18 cellular contexts compared by ENCODE assay signal in genomic region chr11:64248578-64248977, GRCh38. TPM values are rescaled to one million over a fixed set of nuclear protein-coding genes. Genes with fewer than 3 reads are reported as not detected.
DNase-seq lines count a peak whose midpoint lies in the region; ATAC-seq and TF ChIP-seq lines count a peak whose summit lies in the region.
"Had no signal": no experiment of that assay in that cellular context is flagged by ENCODE, and none has a peak within 500 bp of the region (broad histone marks: within the 10 kb centered on the region; RNA-seq: fewer than 3 reads in every experiment).

No MANE protein-coding gene starts in this region.

- H3K27me3 ChIP-seq in RWPE2 (ENCODE audit: insufficient read depth, poor library complexity, severe bottlenecking) = no peaks in the 10 kb centered on the region
- no peaks in the 10 kb centered on the region for H3K27me3 ChIP-seq in skeletal muscle tissue (ENCODE audit: control insufficient read depth in 3 of 3, insufficient read depth in 3 of 3, low read length in 3 of 3)
- H3K27me3 ChIP-seq: testis had no signal

- H3K4me3 Mint-ChIP-seq in endothelial cell (ENCODE audit: unreplicated experiment) = peak overlapping the region; percentile 86

- H3K36me3 ChIP-seq in RWPE2 (ENCODE audit: low read depth) = peaks cover 22% of the 10 kb centered on the region
- H3K36me3 ChIP-seq in skeletal muscle tissue (ENCODE audit: control insufficient read depth in 3 of 3, insufficient read depth in 3 of 3, low read length in 3 of 3) = peaks cover 1 to 5% (median 2%) of the 10 kb centered on the region in 3 donors

- peak overlapping the region; percentile 36 for H3K27ac Mint-ChIP-seq in endothelial cell (ENCODE audit: unreplicated experiment)

- peak; percentile 29 for DNase-seq in NCI-H82 (lab: John Stamatoyannopoulos, UW)
- DNase-seq in NCI-H82 treated with DMSO at 0.1 percent for 48 hours (lab: John Stamatoyannopoulos, UW; ENCODE audit: unreplicated experiment) = no peak
- no peak for DNase-seq in RWPE2 (ENCODE audit: low spot score)
- DNase-seq in endothelial cell (ENCODE audit: low spot score) = no peak
- no peak for DNase-seq in NCI-H128 (lab: John Stamatoyannopoulos, UW; ENCODE audit: unreplicated experiment)
- DNase-seq: activated CD4-positive, alpha-beta T cell treated with anti-CD3 and anti-CD28 coated beads for 48 hours; immature natural killer cell; MM.1S; NCI-H2029; NCI-H69; nucleus accumbens; stimulated activated CD4-positive, alpha-beta T cell treated with anti-CD3 and anti-CD28 coated beads, Interleukin-2, amount 100 ng/mL, for 48 hours; testis had no signal

- peaks cover 6% of the 10 kb centered on the region for H3K27me3 Mint-ChIP-seq in endothelial cell (ENCODE audit: unreplicated experiment)

- peaks cover 8% of the 10 kb centered on the region for H3K4me1 ChIP-seq in RWPE2 (ENCODE audit: insufficient read depth, poor library complexity, severe bottlenecking)
- H3K4me1 ChIP-seq in skeletal muscle tissue (ENCODE audit: control insufficient read depth in 3 of 3, insufficient read depth in 3 of 3, low read length in 3 of 3) = peaks cover 53 to 67% (median 57%) of the 10 kb centered on the region in 3 donors

- peaks cover 7% of the 10 kb centered on the region for H3K36me3 Mint-ChIP-seq in endothelial cell (ENCODE audit: low read depth, unreplicated experiment)
- H3K36me3 Mint-ChIP-seq: immature natural killer cell had no signal

- ATAC-seq in RWPE2 (ENCODE audit: low read depth) (no peak), HG02642 (IDR thresholded peaks at IDR 0.05; ENCODE audit: poor library complexity, unreplicated experiment) (no peak), GM18517 (IDR thresholded peaks at IDR 0.05; ENCODE audit: unreplicated experiment) (no peak)
- ATAC-seq: sciatic nerve had no signal

- no peaks in the 10 kb centered on the region for H3K9me3 Mint-ChIP-seq in endothelial cell (ENCODE audit: unreplicated experiment)
- H3K9me3 Mint-ChIP-seq: immature natural killer cell; T-helper 2 cell treated with Interferon-gamma antibody and Interleukin-4, amounts not matched to agents 5 μg/mL and 100 μg/mL, for 36 hours had no signal

- TF ChIP-seq CTCF in RWPE2 (IDR thresholded peaks at IDR 0.05; ENCODE audit: poor library complexity, severe bottlenecking) (no peak), endothelial cell (IDR thresholded peaks at IDR 0.05; ENCODE audit: unreplicated experiment) (no peak)

- H3K4me3 ChIP-seq in RWPE2 (ENCODE audit: severe bottlenecking) (no peak overlapping the region), skeletal muscle tissue (ENCODE audit: low read length in 3 of 3) (no peak overlapping the region)
- H3K4me3 ChIP-seq: testis had no signal

- H3K27ac ChIP-seq in RWPE2 (ENCODE audit: poor library complexity, severe bottlenecking) (peak overlapping the region; percentile 98), skeletal muscle tissue (ENCODE audit: low read depth, low read length) (no peak overlapping the region)

- no peaks in the 10 kb centered on the region for H3K9me3 ChIP-seq in RWPE2 (ENCODE audit: severe bottlenecking)
- no peaks in the 10 kb centered on the region for H3K9me3 ChIP-seq in skeletal muscle tissue (ENCODE audit: control insufficient read depth in 3 of 3, low read length in 3 of 3)
- H3K9me3 ChIP-seq: testis had no signal

- H3K9ac ChIP-seq in skeletal muscle tissue (ENCODE audit: low read depth in 1 of 3, low read length in 3 of 3) = peak overlapping the region in 2 of 3 donors; percentile 45 to 48

- peaks cover 26% of the 10 kb centered on the region for H3K4me1 Mint-ChIP-seq in endothelial cell (ENCODE audit: unreplicated experiment)

RNA-seq across cellular contexts. Expression of gene PPP1R14B, which starts 1.8 kb away (rescaled TPM):
- total RNA-seq in endothelial cell (ENCODE audit: unreplicated experiment) (201 TPM), skeletal muscle tissue (95.0 TPM)

RNA-seq across cellular contexts. Expression of gene PLCB3, which starts 2.8 kb away (rescaled TPM):
- total RNA-seq in endothelial cell (ENCODE audit: unreplicated experiment) = 51.0 TPM
- total RNA-seq in skeletal muscle tissue = 9.4 TPM

RNA-seq across cellular contexts. Expression of gene FKBP2, which starts 7.7 kb away (rescaled TPM):
- total RNA-seq in endothelial cell (ENCODE audit: unreplicated experiment) = 35.3 TPM
- total RNA-seq in skeletal muscle tissue = 26.1 TPM

RNA-seq across cellular contexts. Expression of gene VEGFB, which starts 14.2 kb away (rescaled TPM):
- total RNA-seq in endothelial cell (ENCODE audit: unreplicated experiment) (11.5 TPM), skeletal muscle tissue (24.5 TPM)

RNA-seq across cellular contexts. Expression of gene DNAJC4, which starts 18.2 kb away (rescaled TPM):
- total RNA-seq in endothelial cell (ENCODE audit: unreplicated experiment) = 38.0 TPM
- 18.8 TPM for total RNA-seq in skeletal muscle tissue
